ENCODE assay signal across 9 cellular contexts in the genomic region with DNA sequence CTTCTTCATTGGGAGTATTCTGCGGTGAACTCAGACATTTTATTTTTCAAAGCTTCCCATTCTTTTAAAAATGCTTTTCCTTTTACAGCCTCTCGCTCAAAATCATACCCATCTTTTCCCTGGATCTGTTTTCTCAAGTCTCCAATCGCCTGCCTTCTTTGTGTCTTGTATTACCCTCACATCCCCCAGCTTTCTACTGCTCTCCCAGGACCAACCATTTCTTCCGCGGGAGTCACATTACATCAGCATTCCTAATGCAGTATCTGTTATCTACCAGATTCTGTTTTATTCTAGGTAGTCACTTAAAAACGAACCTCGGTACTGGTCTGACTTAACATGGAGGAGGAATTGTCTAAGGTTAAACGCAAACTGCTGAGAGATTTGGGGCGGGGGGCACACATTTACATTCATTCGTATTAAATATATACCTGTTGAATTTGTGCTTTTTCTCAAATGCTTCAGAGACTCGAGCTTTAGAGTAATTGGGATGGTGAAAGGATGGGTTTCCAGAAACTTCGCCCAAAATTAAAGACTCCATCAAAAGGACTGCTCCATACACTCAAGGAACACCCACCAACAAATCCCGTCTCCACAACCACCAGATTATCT. TPM values are rescaled to one million over a fixed set of nuclear protein-coding genes. Genes with fewer than 3 reads are reported as not detected.
DNase-seq lines count a peak whose midpoint lies in the region; ATAC-seq and TF ChIP-seq lines count a peak whose summit lies in the region.
"Had no signal": no experiment of that assay in that cellular context is flagged by ENCODE, and none has a peak within 500 bp of the region (broad histone marks: within the 10 kb centered on the region; RNA-seq: fewer than 3 reads in every experiment).

No MANE protein-coding gene starts in this region.

- no peak for ATAC-seq in activated T-cell treated with anti-CD3 and anti-CD28 coated beads, Interleukin-2, amount 50 U/mL, for 4 hours
- ATAC-seq in T-helper 17 cell (no peak), HG03097 (IDR thresholded peaks at IDR 0.05; ENCODE audit: low FRiP score, unreplicated experiment) (no peak)

- H3K27me3 ChIP-seq in iPS-18a (ENCODE audit: control insufficient read depth, insufficient read depth, low read length) = no peaks in the 10 kb centered on the region
- H3K27me3 ChIP-seq in tibial nerve = peaks cover 0 to 5% of the 10 kb centered on the region in 2 donors

- peak overlapping the region; percentile 93 for H3K9ac ChIP-seq in iPS-18a (ENCODE audit: low read length)

- H3K4me1 Mint-ChIP-seq in activated T-cell treated with anti-CD3 and anti-CD28 coated beads, Interleukin-2, amount 50 U/mL, for 4 hours (ENCODE audit: low read depth) = peaks cover 9% of the 10 kb centered on the region
- H3K4me1 Mint-ChIP-seq in T-helper 17 cell = peaks cover 12% of the 10 kb centered on the region

- TF ChIP-seq POLR2A in tibial nerve (IDR thresholded peaks at IDR 0.05) = no peak

- H3K4me3 ChIP-seq in iPS-18a (ENCODE audit: low read length) = peak overlapping the region; percentile 98
- H3K4me3 ChIP-seq in tibial nerve = peak overlapping the region; percentile 45 to 61 (median 52)

- H3K36me3 ChIP-seq in iPS-18a (ENCODE audit: control insufficient read depth, low read depth, low read length) = peaks cover 34% of the 10 kb centered on the region
- H3K36me3 ChIP-seq in tibial nerve = peaks cover 0 to under 1% (median 0%) of the 10 kb centered on the region in 3 donors

- peaks cover 50% of the 10 kb centered on the region for H3K27me3 Mint-ChIP-seq in activated T-cell treated with anti-CD3 and anti-CD28 coated beads, Interleukin-2, amount 50 U/mL, for 4 hours (ENCODE audit: low read depth)
- peaks cover 64% of the 10 kb centered on the region for H3K27me3 Mint-ChIP-seq in T-helper 17 cell

- H3K27ac Mint-ChIP-seq in T-helper 17 cell = no peak overlapping the region

- H3K9me3 ChIP-seq in T-helper 17 cell (ENCODE audit: control insufficient read depth, low read length, poor library complexity, severe bottlenecking) = no peaks in the 10 kb centered on the region
- H3K9me3 ChIP-seq in iPS-18a (ENCODE audit: control insufficient read depth, low read depth, low read length) = no peaks in the 10 kb centered on the region
- H3K9me3 ChIP-seq in tibial nerve = no peaks in the 10 kb centered on the region

- peaks cover 2% of the 10 kb centered on the region for H3K36me3 Mint-ChIP-seq in activated T-cell treated with anti-CD3 and anti-CD28 coated beads, Interleukin-2, amount 50 U/mL, for 4 hours (ENCODE audit: insufficient read depth)
- H3K36me3 Mint-ChIP-seq in T-helper 17 cell (ENCODE audit: low read depth) = peaks cover 4% of the 10 kb centered on the region

- H3K4me3 Mint-ChIP-seq in activated T-cell treated with anti-CD3 and anti-CD28 coated beads, Interleukin-2, amount 50 U/mL, for 4 hours = peak overlapping the region; percentile 45
- peak overlapping the region; percentile 42 for H3K4me3 Mint-ChIP-seq in T-helper 17 cell

- H3K27ac ChIP-seq in iPS-18a (ENCODE audit: low read length) = peak overlapping the region; percentile 87
- H3K27ac ChIP-seq in tibial nerve = no peak overlapping the region

- TF ChIP-seq EP300 in tibial nerve (IDR thresholded peaks at IDR 0.05) = no peak

- 19 to 22% methylated on average over 13 of the region's 13 CpGs for WGBS in tibial nerve, 2 donors

- no peak for DNase-seq in activated T-cell treated with anti-CD3 and anti-CD28 coated beads, Interleukin-2, amount 50 U/mL, for 4 hours
- no peak for DNase-seq in activated T-cell treated with anti-CD3 and anti-CD28 coated beads, Interleukin-2, amount 50 U/mL, for 1 hour
- DNase-seq in T-helper 17 cell = no peak
- DNase-seq in tibial nerve (ENCODE audit: low spot score in 2 of 2) = no peak
- no peak for DNase-seq in NCI-H446 treated with DMSO at 0.1 percent for 48 hours (lab: John Stamatoyannopoulos, UW)
- no peak for DNase-seq in GM19240 (ENCODE audit: insufficient read length, low spot score)
- DNase-seq: GDM1 had no signal

- peaks cover 24% of the 10 kb centered on the region for H3K4me1 ChIP-seq in iPS-18a (ENCODE audit: control insufficient read depth, low read depth, low read length)
- H3K4me1 ChIP-seq in tibial nerve = peaks cover 0 to 16% (median 12%) of the 10 kb centered on the region in 4 donors

- no peak for TF ChIP-seq CTCF in tibial nerve (IDR thresholded peaks at IDR 0.05)

- H3K9me3 Mint-ChIP-seq in activated T-cell treated with anti-CD3 and anti-CD28 coated beads, Interleukin-2, amount 50 U/mL, for 4 hours = no peaks in the 10 kb centered on the region

RNA-seq across cellular contexts. Expression of a gene that starts 0.5 kb away (rescaled TPM):
- 1 to 10 TPM; 2.9 to 9.3 (median 4.7) TPM for total RNA-seq in activated T-cell treated with anti-CD3 and anti-CD28 coated beads, Interleukin-2, amount 50 U/mL, for 4 hours
- total RNA-seq in T-helper 17 cell (not detected), tibial nerve (100 to 1,000 TPM in 1 of 4 donors, 10 to 100 TPM in 3; 55.9 to 204 (median 71.5) TPM)

RNA-seq across cellular contexts. Expression of a gene that starts 41.9 kb away (rescaled TPM):
- total RNA-seq in activated T-cell treated with anti-CD3 and anti-CD28 coated beads, Interleukin-2, amount 50 U/mL, for 4 hours = 1 to 10 TPM; 1.1 to 2.2 (median 1.2) TPM
- under 1 TPM; 0.60 to 0.65 TPM for total RNA-seq in T-helper 17 cell
- total RNA-seq in tibial nerve = 100 to 1,000 TPM; 139 to 248 (median 203) TPM

Comparison
In these comparisons a context has a peak if more than half of its experiments do, and no peak if none do; other contexts are left out.
1. RNA of a gene that starts 0.5 kb away (total RNA-seq): 55.9 to 204 TPM in tibial nerve; 2.9 to 9.3 TPM in activated T-cell treated with anti-CD3 and anti-CD28 coated beads, Interleukin-2, amount 50 U/mL, for 4 hours and not detected in T-helper 17 cell; every median in the first group is over 4 times any median in the second.
2. RNA of a gene that starts 41.9 kb away (total RNA-seq): 139 to 248 TPM in tibial nerve; 1.1 to 2.2 TPM in activated T-cell treated with anti-CD3 and anti-CD28 coated beads, Interleukin-2, amount 50 U/mL, for 4 hours and 0.60 to 0.65 TPM in T-helper 17 cell; every median in the first group is over 10 times any median in the second.